ENCODE assay signal across 8 cellular contexts in genomic region chr20:33685328-33686007, GRCh38. TPM values are rescaled to one million over a fixed set of nuclear protein-coding genes. Genes with fewer than 3 reads are reported as not detected.
DNase-seq lines count a peak whose midpoint lies in the region; ATAC-seq, FAIRE-seq and TF ChIP-seq lines count a peak whose summit lies in the region.

No MANE protein-coding gene starts in this region.

- H3K4me3 Mint-ChIP-seq in activated CD8-positive, alpha-beta T cell treated with anti-CD3 and anti-CD28 coated beads for 36 hours, result peak overlapping the region; percentile 95

- peaks cover 35% of the 10 kb centered on the region for H3K36me3 Mint-ChIP-seq in activated CD8-positive, alpha-beta T cell treated with anti-CD3 and anti-CD28 coated beads for 36 hours (ENCODE audit: low read depth)

- POLR2A ChIA-PET in activated CD8-positive, alpha-beta T cell treated with anti-CD3 and anti-CD28 coated beads for 36 hours (lab: Charles Lee), result interaction anchor here (0.9 to 12.5 kb wide), 4 partner anchors 17 to 47 kb away, joined by 5 to 262 read pairs (median 27); partner anchors contain the start of genes ACTL10, C20orf144, NECAB3 and PXMP4

- DNase-seq in AG10803 (ENCODE audit: low read depth) (no peak), GM18507 (ENCODE audit: extremely low spot score, insufficient read length, low read depth) (no peak), NCI-H226 (peak; percentile 40), glomerular visceral epithelial cell (ENCODE audit: extremely low spot score) (peak; percentile 60), NCI-H2107 (lab: John Stamatoyannopoulos, UW) (no peak)
- peak; percentile 82 for DNase-seq in activated CD8-positive, alpha-beta T cell treated with anti-CD3 and anti-CD28 coated beads for 36 hours
- DNase-seq in stimulated activated CD4-positive, alpha-beta T cell treated with anti-CD3 and anti-CD28 coated beads, Interleukin-12 subunit alpha, Interleukin-12 subunit beta, amount 100 ng/mL, for 48 hours (ENCODE audit: low read depth in 2 of 3, low spot score in 1 of 3), result peak in 2 of 3 donors; percentile 56 to 64

- H3K27ac Mint-ChIP-seq in activated CD8-positive, alpha-beta T cell treated with anti-CD3 and anti-CD28 coated beads for 36 hours, result peak overlapping the region; percentile 92

- FAIRE-seq in GM18507 (lab: Jason Lieb, UNC), result peak; percentile 81

- H3K27me3 Mint-ChIP-seq in activated CD8-positive, alpha-beta T cell treated with anti-CD3 and anti-CD28 coated beads for 36 hours, result no peaks in the 10 kb centered on the region

- CTCF ChIA-PET in activated CD8-positive, alpha-beta T cell treated with anti-CD3 and anti-CD28 coated beads for 36 hours (lab: Charles Lee), result interaction anchor here (1.1 to 1.3 kb wide), 3 partner anchors 14 to 21 kb away, joined by 3 to 6 read pairs (median 6); no protein-coding TSS in a partner anchor

- peak overlapping the region; percentile 53 for H3K4me3 ChIP-seq in AG10803 (ENCODE audit: low read length)

- H3K4me1 Mint-ChIP-seq in activated CD8-positive, alpha-beta T cell treated with anti-CD3 and anti-CD28 coated beads for 36 hours (ENCODE audit: low read depth), result peaks cover 81% of the 10 kb centered on the region

- peak; percentile 36 for ATAC-seq in HG02884 (IDR thresholded peaks at IDR 0.05; ENCODE audit: unreplicated experiment)
- ATAC-seq in activated CD8-positive, alpha-beta T cell treated with anti-CD3 and anti-CD28 coated beads for 36 hours, result peak; percentile 52

- TF ChIP-seq CTCF in AG10803 (conservative IDR thresholded peaks at IDR 0.05; ENCODE audit: low read length), result no peak
- no peak for TF ChIP-seq CTCF in activated CD8-positive, alpha-beta T cell treated with anti-CD3 and anti-CD28 coated beads for 36 hours (IDR thresholded peaks at IDR 0.05)

- intact Hi-C loops in activated CD8-positive, alpha-beta T cell treated with anti-CD3 and anti-CD28 coated beads for 36 hours (cut with micrococcal nuclease), result loop anchor here (5.0 kb wide), 1 partner anchor 47 kb away; the partner anchor contains the start of gene ZNF341

- H3K9me3 Mint-ChIP-seq in activated CD8-positive, alpha-beta T cell treated with anti-CD3 and anti-CD28 coated beads for 36 hours, result no peaks in the 10 kb centered on the region

RNA-seq across cellular contexts. Expression of gene E2F1, which starts 0.7 kb away (rescaled TPM):
- 10 to 100 TPM; 71.2 to 72.0 TPM for total RNA-seq in activated CD8-positive, alpha-beta T cell treated with anti-CD3 and anti-CD28 coated beads for 36 hours

RNA-seq across cellular contexts. Expression of gene NECAB3, which starts 11.2 kb away (rescaled TPM):
- total RNA-seq in activated CD8-positive, alpha-beta T cell treated with anti-CD3 and anti-CD28 coated beads for 36 hours, result 10 to 100 TPM; 13.7 to 16.0 TPM

RNA-seq across cellular contexts. Expression of gene ACTL10, which starts 18.7 kb away (rescaled TPM):
- total RNA-seq in activated CD8-positive, alpha-beta T cell treated with anti-CD3 and anti-CD28 coated beads for 36 hours, result 1 to 10 TPM; 2.4 TPM

RNA-seq across cellular contexts. Expression of gene C20orf144, which starts 23.3 kb away (rescaled TPM):
- under 1 TPM; 0.29 to 0.36 TPM for total RNA-seq in activated CD8-positive, alpha-beta T cell treated with anti-CD3 and anti-CD28 coated beads for 36 hours

RNA-seq across cellular contexts. Expression of gene PXMP4, which starts 34.6 kb away (rescaled TPM):
- total RNA-seq in activated CD8-positive, alpha-beta T cell treated with anti-CD3 and anti-CD28 coated beads for 36 hours, result 1 to 10 TPM; 6.9 to 7.3 TPM

Comparison
In these comparisons a context has a peak if more than half of its experiments do, and no peak if none do; other contexts are left out.
1. DNase-seq: peak in NCI-H226 (single experiment), activated CD8-positive, alpha-beta T cell treated with anti-CD3 and anti-CD28 coated beads for 36 hours (single experiment), glomerular visceral epithelial cell (single experiment) and stimulated activated CD4-positive, alpha-beta T cell treated with anti-CD3 and anti-CD28 coated beads, Interleukin-12 subunit alpha, Interleukin-12 subunit beta, amount 100 ng/mL, for 48 hours (2 of 3); none in AG10803 (single experiment), GM18507 (single experiment) and NCI-H2107 (single experiment).